11 cellular contexts compared by ENCODE assay signal in genomic region chr4:85557016-85557901, GRCh38.
DNase-seq lines count a peak whose midpoint lies in the region; ATAC-seq, FAIRE-seq and TF ChIP-seq lines count a peak whose summit lies in the region.
"Had no signal": no experiment of that assay in that cellular context is flagged by ENCODE, and none has a peak within 500 bp of the region (broad histone marks: within the 10 kb centered on the region; RNA-seq: fewer than 3 reads in every experiment).

No MANE protein-coding gene starts in this region.

- no peak for TF ChIP-seq CTCF in tibial artery (IDR thresholded peaks at IDR 0.05)

- H3K4me1 Mint-ChIP-seq in dendritic cell treated with granulocyte-macrophage colony-stimulating factor and Interleukin-4, amounts not matched to agents 40 ng/mL and 50 ng/mL, for 4 days (ENCODE audit: low read depth) = peaks cover 23% of the 10 kb centered on the region

- H3K9me3 ChIP-seq in tibial artery = no peaks in the 10 kb centered on the region

- no peaks in the 10 kb centered on the region for H3K36me3 ChIP-seq in tibial artery

- H3K4me3 ChIP-seq in tibial artery = no peak overlapping the region

- no peak for FAIRE-seq in HTR-8/SVneo (lab: Jason Lieb, UNC)
- FAIRE-seq: islet of Langerhans had no signal

- intact Hi-C loops in dendritic cell treated with granulocyte-macrophage colony-stimulating factor and Interleukin-4, amounts not matched to agents 40 ng/mL and 50 ng/mL, for 4 days (cut with micrococcal nuclease) = no loop called here
- intact Hi-C loops in tibial artery (cut with DNase I; ENCODE audit: low total_unique reads) = no loop called here

- no peaks in the 10 kb centered on the region for H3K36me3 Mint-ChIP-seq in dendritic cell treated with granulocyte-macrophage colony-stimulating factor and Interleukin-4, amounts not matched to agents 40 ng/mL and 50 ng/mL, for 4 days (ENCODE audit: low read depth)

- no peaks in the 10 kb centered on the region for H3K27me3 Mint-ChIP-seq in dendritic cell treated with granulocyte-macrophage colony-stimulating factor and Interleukin-4, amounts not matched to agents 40 ng/mL and 50 ng/mL, for 4 days

- H3K27me3 ChIP-seq in tibial artery = no peaks in the 10 kb centered on the region

- peaks cover 30% of the 10 kb centered on the region for H3K9me3 Mint-ChIP-seq in dendritic cell treated with granulocyte-macrophage colony-stimulating factor and Interleukin-4, amounts not matched to agents 40 ng/mL and 50 ng/mL, for 4 days

- no peak for DNase-seq in DMS153 treated with DMSO at 0.1 percent for 48 hours (lab: John Stamatoyannopoulos, UW; ENCODE audit: unreplicated experiment)
- no peak for DNase-seq in HTR-8/SVneo (ENCODE audit: insufficient read length, low spot score)
- DNase-seq in tibial artery = no peak
- DNase-seq in ecto neural progenitor cell (ENCODE audit: low spot score) = no peak
- DNase-seq: effector CD8-positive, alpha-beta T cell had no signal

- no peak overlapping the region for H3K4me3 Mint-ChIP-seq in dendritic cell treated with granulocyte-macrophage colony-stimulating factor and Interleukin-4, amounts not matched to agents 40 ng/mL and 50 ng/mL, for 4 days

- no peak overlapping the region for H3K27ac ChIP-seq in tibial artery

- H3K4me1 ChIP-seq in tibial artery = no peaks in the 10 kb centered on the region

- ATAC-seq in GM18502 (IDR thresholded peaks at IDR 0.05; ENCODE audit: poor library complexity, unreplicated experiment) (peak; percentile 97), GM21360 (IDR thresholded peaks at IDR 0.05; ENCODE audit: unreplicated experiment) (peak; percentile 93), HG03095 (IDR thresholded peaks at IDR 0.05; ENCODE audit: unreplicated experiment) (peak; percentile 90)
- ATAC-seq: HCT116 had no signal

- H3K27ac Mint-ChIP-seq in dendritic cell treated with granulocyte-macrophage colony-stimulating factor and Interleukin-4, amounts not matched to agents 40 ng/mL and 50 ng/mL, for 4 days = peak overlapping the region; percentile 22
